34 cellular contexts compared by ENCODE assay signal in genomic region chr13:28699246-28699645, GRCh38.
"Had no signal": no experiment of that assay in that cellular context is flagged by ENCODE, and none has a peak within 500 bp of the region (broad histone marks: within the 10 kb centered on the region; RNA-seq: fewer than 3 reads in every experiment).

No MANE protein-coding gene starts in this region.

- H3K4me3 ChIP-seq: MG63 had no signal

- H3K36me3 ChIP-seq: MG63 had no signal

- H3K27me3 ChIP-seq: MG63 had no signal

- DNase-seq: Karpas-422, Kasumi-1, MG63, MM.1S, MV-4-11, NCI-H1048, NCI-H1092, NCI-H1092 treated with DMSO at 0.1 percent for 48 hours, NCI-H1105, NCI-H1105 treated with DMSO at 0.1 percent for 48 hours, NCI-H1417, NCI-H1417 treated with DMSO at 0.1 percent for 48 hours, NCI-H1436, NCI-H1436 treated with DMSO at 0.1 percent for 48 hours, NCI-H146, NCI-H1694, NCI-H1694 treated with DMSO at 0.1 percent for 48 hours, NCI-H187, NCI-H187 treated with DMSO at 0.1 percent for 48 hours, NCI-H1930, NCI-H2029, NCI-H2029 treated with DMSO at 0.1 percent for 48 hours, NCI-H2081, NCI-H2081 treated with DMSO at 0.1 percent for 48 hours, NCI-H2107, NCI-H2171, NCI-H2171 treated with DMSO at 0.1 percent for 48 hours, NCI-H2227 treated with DMSO at 0.1 percent for 48 hours, NCI-H226, NCI-H345, NCI-H446, NCI-H446 treated with DMSO at 0.1 percent for 48 hours, NCI-H510A had no signal

- H3K9me3 ChIP-seq: MG63 had no signal

- H3K27ac ChIP-seq: KMS-11 had no signal

- H3K4me2 ChIP-seq: KMS-11 had no signal

- H3K9ac ChIP-seq: KMS-11 had no signal
